ENCODE assay signal across 19 cellular contexts in genomic region chr1:10629091-10629815, GRCh38.
A peak's percentile ranks its signal among the peaks of the same experiment; 100 is the strongest.
DNase-seq lines count a peak whose midpoint lies in the region; ATAC-seq and TF ChIP-seq lines count a peak whose summit lies in the region.
"Had no signal": no experiment of that assay in that cellular context is flagged by ENCODE, and none has a peak within 500 bp of the region (broad histone marks: within the 10 kb centered on the region; RNA-seq: fewer than 3 reads in every experiment).

No MANE protein-coding gene starts in this region.

- no peaks in the 10 kb centered on the region for H3K9me3 Mint-ChIP-seq in WTC11
- no peaks in the 10 kb centered on the region for H3K9me3 Mint-ChIP-seq in activated CD4-positive, alpha-beta memory T cell treated with anti-CD3 and anti-CD28 coated beads, Interleukin-2, amount 10 ng/mL, durations not matched to agents 7 days and 5 days
- H3K9me3 Mint-ChIP-seq: activated naive CD8-positive, alpha-beta T cell treated with anti-CD3 and anti-CD28 coated beads for 36 hours; dendritic cell treated with granulocyte-macrophage colony-stimulating factor and Interleukin-4, amounts not matched to agents 40 ng/mL and 50 ng/mL, for 4 days; naive B cell had no signal

- H3K27ac Mint-ChIP-seq in WTC11, result no peak overlapping the region
- H3K27ac Mint-ChIP-seq in activated CD4-positive, alpha-beta memory T cell treated with anti-CD3 and anti-CD28 coated beads, Interleukin-2, amount 10 ng/mL, durations not matched to agents 7 days and 5 days, result no peak overlapping the region
- H3K27ac Mint-ChIP-seq: activated naive CD8-positive, alpha-beta T cell treated with anti-CD3 and anti-CD28 coated beads for 36 hours; dendritic cell treated with granulocyte-macrophage colony-stimulating factor and Interleukin-4, amounts not matched to agents 40 ng/mL and 50 ng/mL, for 4 days had no signal

- H4K20me1 ChIP-seq in BLaER1 treated with 17β-estradiol and CSF1 and Interleukin-3, amounts not matched to agents 10 nM and 100 nM, result peaks cover 0 to 40% (median 3%) of the 10 kb centered on the region in 11 experiments; a peak in 5 of 22 replicates

- no peaks in the 10 kb centered on the region for H3K36me3 Mint-ChIP-seq in WTC11
- no peaks in the 10 kb centered on the region for H3K36me3 Mint-ChIP-seq in activated CD4-positive, alpha-beta memory T cell treated with anti-CD3 and anti-CD28 coated beads, Interleukin-2, amount 10 ng/mL, durations not matched to agents 7 days and 5 days (ENCODE audit: low read depth)
- H3K36me3 Mint-ChIP-seq: naive B cell had no signal

- H3K4me1 Mint-ChIP-seq in WTC11, result peaks cover 31% of the 10 kb centered on the region
- no peaks in the 10 kb centered on the region for H3K4me1 Mint-ChIP-seq in activated CD4-positive, alpha-beta memory T cell treated with anti-CD3 and anti-CD28 coated beads, Interleukin-2, amount 10 ng/mL, durations not matched to agents 7 days and 5 days
- H3K4me1 Mint-ChIP-seq: activated naive CD8-positive, alpha-beta T cell treated with anti-CD3 and anti-CD28 coated beads for 36 hours; naive B cell had no signal

- TF ChIP-seq POLR2A in spleen (IDR thresholded peaks at IDR 0.05), result no peak

- H3K9ac ChIP-seq in BLaER1 treated with 17β-estradiol and CSF1 and Interleukin-3, amounts not matched to agents 10 nM and 100 nM, result peak overlapping the region in 6 of 11 experiments; percentile 14 to 73 (median 59); a peak in 6 of 22 replicates

- H3K27ac ChIP-seq in BLaER1 treated with 17β-estradiol and CSF1 and Interleukin-3, amounts not matched to agents 10 nM and 100 nM, result peak overlapping the region in 7 of 11 experiments; percentile 68 to 81 (median 73); a peak in 10 of 22 replicates
- peak overlapping the region; percentile 39 to 41 for H3K27ac ChIP-seq in right atrium auricular region
- H3K27ac ChIP-seq in spleen, result no peak overlapping the region
- no peak overlapping the region for H3K27ac ChIP-seq in A673 (ENCODE audit: low read depth, low read length, poor library complexity, severe bottlenecking)

- peak overlapping the region; percentile 69 to 88 (median 83); a peak in 21 of 22 replicates for H3K4me2 ChIP-seq in BLaER1 treated with 17β-estradiol and CSF1 and Interleukin-3, amounts not matched to agents 10 nM and 100 nM

- H3K9me3 ChIP-seq in BLaER1 treated with 17β-estradiol and CSF1 and Interleukin-3, amounts not matched to agents 10 nM and 100 nM (replicated peaks in 1 of 11), result no peaks in the 10 kb centered on the region
- H3K9me3 ChIP-seq in right atrium auricular region (no peaks in the 10 kb centered on the region), spleen (no peaks in the 10 kb centered on the region), A673 (ENCODE audit: low read depth, low read length, poor library complexity, severe bottlenecking) (no peaks in the 10 kb centered on the region)
- H3K9me3 ChIP-seq: body of pancreas, Caco-2, pancreas had no signal

- no peak overlapping the region for H3K4me3 Mint-ChIP-seq in WTC11
- no peak overlapping the region for H3K4me3 Mint-ChIP-seq in activated CD4-positive, alpha-beta memory T cell treated with anti-CD3 and anti-CD28 coated beads, Interleukin-2, amount 10 ng/mL, durations not matched to agents 7 days and 5 days
- H3K4me3 Mint-ChIP-seq: activated naive CD8-positive, alpha-beta T cell treated with anti-CD3 and anti-CD28 coated beads for 36 hours; dendritic cell treated with granulocyte-macrophage colony-stimulating factor and Interleukin-4, amounts not matched to agents 40 ng/mL and 50 ng/mL, for 4 days had no signal

- H3K4me1 ChIP-seq in BLaER1 treated with 17β-estradiol and CSF1 and Interleukin-3, amounts not matched to agents 10 nM and 100 nM, result peaks cover 27 to 67% (median 48%) of the 10 kb centered on the region in 10 experiments
- H3K4me1 ChIP-seq in right atrium auricular region (peaks cover 0 to 16% of the 10 kb centered on the region in 2 donors), spleen (peaks cover 0 to 5% (median 0%) of the 10 kb centered on the region in 6 donors), A673 (ENCODE audit: insufficient read depth, low read length, poor library complexity, severe bottlenecking) (peaks cover 4% of the 10 kb centered on the region)
- H3K4me1 ChIP-seq: Caco-2 had no signal

- ATAC-seq in WTC11, result no peak
- no peak for ATAC-seq in GM18517 (IDR thresholded peaks at IDR 0.05; ENCODE audit: unreplicated experiment)

- CTCF ChIA-PET in WTC11 (lab: Charles Lee), result interaction anchor here (1.1 to 2.7 kb wide), 5 partner anchors 31 to 121 kb away, joined by 3 to 24 read pairs (median 5); no protein-coding TSS in a partner anchor
- CTCF ChIA-PET in activated CD4-positive, alpha-beta memory T cell treated with anti-CD3 and anti-CD28 coated beads, Interleukin-2, amount 10 ng/mL, durations not matched to agents 7 days and 5 days (lab: Charles Lee), result interaction anchor here (1.6 kb wide), 1 partner anchor 135 kb away, joined by 3 read pairs; no protein-coding TSS in a partner anchor
- CTCF ChIA-PET in A673 (lab: Charles Lee), result no interaction called here

- WGBS in spleen, 5 donors, result 89 to 94% (median 93%) methylated on average over 14 to 25 of the region's 25 CpGs

- no peak overlapping the region for H3K4me3 ChIP-seq in BLaER1 treated with 17β-estradiol and CSF1 and Interleukin-3, amounts not matched to agents 10 nM and 100 nM
- H3K4me3 ChIP-seq in right atrium auricular region (no peak overlapping the region), spleen (no peak overlapping the region), A673 (ENCODE audit: low read depth, low read length, poor library complexity, severe bottlenecking) (no peak overlapping the region)
- H3K4me3 ChIP-seq: body of pancreas, pancreas, skin epidermis had no signal

- H3K36me3 ChIP-seq in BLaER1 treated with 17β-estradiol and CSF1 and Interleukin-3, amounts not matched to agents 10 nM and 100 nM, result peaks cover 6 to 37% (median 20%) of the 10 kb centered on the region in 11 experiments; a peak in 19 of 22 replicates
- H3K36me3 ChIP-seq in right atrium auricular region, result peaks cover 6% of the 10 kb centered on the region
- peaks cover 0 to 95% (median 47%) of the 10 kb centered on the region in 6 donors for H3K36me3 ChIP-seq in spleen
- H3K36me3 ChIP-seq in A673 (ENCODE audit: insufficient read depth, low read length, poor library complexity, severe bottlenecking), result no peaks in the 10 kb centered on the region
- H3K36me3 ChIP-seq: pancreas had no signal

- BruUV-seq in A673 (replicated peaks; lab: Mats Ljungman, UMichigan), result no TSS peak

- DNase-seq in WTC11 (ENCODE audit: low spot score), result peak; percentile 8
- no peak for DNase-seq in right atrium auricular region (ENCODE audit: low spot score)
- peak; percentile 61 for DNase-seq in spleen
- DNase-seq in activated CD4-positive, alpha-beta memory T cell treated with anti-CD3 and anti-CD28 coated beads, Interleukin-2, amount 10 ng/mL, durations not matched to agents 7 days and 5 days, result no peak
- DNase-seq in DMS79 (lab: John Stamatoyannopoulos, UW), result no peak
- DNase-seq in A673 (ENCODE audit: low spot score), result no peak
- DNase-seq: activated CD8-positive, alpha-beta memory T cell treated with anti-CD3 and anti-CD28 coated beads for 24 hours; activated naive CD8-positive, alpha-beta T cell treated with anti-CD3 and anti-CD28 coated beads for 36 hours; MM.1S; naive B cell; NCI-H146; stimulated activated CD4-positive, alpha-beta T cell treated with anti-CD3 and anti-CD28 coated beads, Interleukin-4, amount 100 ng/mL, for 1 hour had no signal

- POLR2A ChIA-PET in WTC11 (lab: Charles Lee), result no interaction called here
- POLR2A ChIA-PET in activated CD4-positive, alpha-beta memory T cell treated with anti-CD3 and anti-CD28 coated beads, Interleukin-2, amount 10 ng/mL, durations not matched to agents 7 days and 5 days (lab: Charles Lee), result no interaction called here
- POLR2A ChIA-PET in A673 (lab: Charles Lee; ENCODE audit: low non-redundant PET), result no interaction called here

- TF ChIP-seq CTCF in WTC11 (IDR thresholded peaks at IDR 0.05) (no peak), right atrium auricular region (IDR thresholded peaks at IDR 0.05) (no peak), spleen (IDR thresholded peaks at IDR 0.05 in 8 of 11, conservative IDR thresholded peaks at IDR 0.05 in 3 of 11) (no peak), A673 (conservative IDR thresholded peaks at IDR 0.05; ENCODE audit: low read depth, low read length) (no peak)

- intact Hi-C loops in spleen (cut with DNase I; ENCODE audit: low total_unique reads), result no loop called here
- intact Hi-C loops in A673 (cut with micrococcal nuclease; ENCODE audit: unreplicated experiment), result no loop called here

- H3K27me3 ChIP-seq in BLaER1 treated with 17β-estradiol and CSF1 and Interleukin-3, amounts not matched to agents 10 nM and 100 nM, result no peaks in the 10 kb centered on the region
- H3K27me3 ChIP-seq in right atrium auricular region (no peaks in the 10 kb centered on the region), spleen (replicated peaks in 1 of 7) (no peaks in the 10 kb centered on the region), A673 (replicated peaks; ENCODE audit: insufficient read depth, low read depth, low read length, poor library complexity) (no peaks in the 10 kb centered on the region)
- H3K27me3 ChIP-seq: body of pancreas, pancreas had no signal

- H3K27me3 Mint-ChIP-seq in WTC11 (ENCODE audit: low read depth), result no peaks in the 10 kb centered on the region
- no peaks in the 10 kb centered on the region for H3K27me3 Mint-ChIP-seq in activated CD4-positive, alpha-beta memory T cell treated with anti-CD3 and anti-CD28 coated beads, Interleukin-2, amount 10 ng/mL, durations not matched to agents 7 days and 5 days
- H3K27me3 Mint-ChIP-seq: activated naive CD8-positive, alpha-beta T cell treated with anti-CD3 and anti-CD28 coated beads for 36 hours; dendritic cell treated with granulocyte-macrophage colony-stimulating factor and Interleukin-4, amounts not matched to agents 40 ng/mL and 50 ng/mL, for 4 days; naive B cell had no signal

TF ChIP-seq in WTC11, 78 proteins besides CTCF, POLR2A, EP300 and RAD21 (continues in another document):
- TF ChIP-seq MLX (CRISPR knock-in tag; IDR thresholded peaks at IDR 0.05) (no peak), ZNF219 (CRISPR knock-in tag; IDR thresholded peaks at IDR 0.05; ENCODE audit: borderline replicate concordance) (no peak), ZMAT4 (CRISPR knock-in tag; IDR thresholded peaks at IDR 0.05) (no peak), NR1H2 (CRISPR knock-in tag; IDR thresholded peaks at IDR 0.05) (no peak), FOXK1 (CRISPR knock-in tag; IDR thresholded peaks at IDR 0.05) (no peak), SMAD4 (CRISPR knock-in tag; IDR thresholded peaks at IDR 0.05) (no peak)

Comparison
In these comparisons a context has a peak if more than half of its experiments do, and no peak if none do; other contexts are left out.
1. H3K27ac ChIP-seq: peak in BLaER1 treated with 17β-estradiol and CSF1 and Interleukin-3, amounts not matched to agents 10 nM and 100 nM (7 of 11) and right atrium auricular region (2 of 2); none in spleen (0 of 8) and A673 (single experiment).
2. DNase-seq: peak in WTC11 (single experiment) and spleen (single experiment); none in right atrium auricular region (single experiment), activated CD4-positive, alpha-beta memory T cell treated with anti-CD3 and anti-CD28 coated beads, Interleukin-2, amount 10 ng/mL, durations not matched to agents 7 days and 5 days (single experiment), DMS79 (single experiment) and A673 (single experiment).